10 cellular contexts compared by ENCODE assay signal in the genomic region with DNA sequence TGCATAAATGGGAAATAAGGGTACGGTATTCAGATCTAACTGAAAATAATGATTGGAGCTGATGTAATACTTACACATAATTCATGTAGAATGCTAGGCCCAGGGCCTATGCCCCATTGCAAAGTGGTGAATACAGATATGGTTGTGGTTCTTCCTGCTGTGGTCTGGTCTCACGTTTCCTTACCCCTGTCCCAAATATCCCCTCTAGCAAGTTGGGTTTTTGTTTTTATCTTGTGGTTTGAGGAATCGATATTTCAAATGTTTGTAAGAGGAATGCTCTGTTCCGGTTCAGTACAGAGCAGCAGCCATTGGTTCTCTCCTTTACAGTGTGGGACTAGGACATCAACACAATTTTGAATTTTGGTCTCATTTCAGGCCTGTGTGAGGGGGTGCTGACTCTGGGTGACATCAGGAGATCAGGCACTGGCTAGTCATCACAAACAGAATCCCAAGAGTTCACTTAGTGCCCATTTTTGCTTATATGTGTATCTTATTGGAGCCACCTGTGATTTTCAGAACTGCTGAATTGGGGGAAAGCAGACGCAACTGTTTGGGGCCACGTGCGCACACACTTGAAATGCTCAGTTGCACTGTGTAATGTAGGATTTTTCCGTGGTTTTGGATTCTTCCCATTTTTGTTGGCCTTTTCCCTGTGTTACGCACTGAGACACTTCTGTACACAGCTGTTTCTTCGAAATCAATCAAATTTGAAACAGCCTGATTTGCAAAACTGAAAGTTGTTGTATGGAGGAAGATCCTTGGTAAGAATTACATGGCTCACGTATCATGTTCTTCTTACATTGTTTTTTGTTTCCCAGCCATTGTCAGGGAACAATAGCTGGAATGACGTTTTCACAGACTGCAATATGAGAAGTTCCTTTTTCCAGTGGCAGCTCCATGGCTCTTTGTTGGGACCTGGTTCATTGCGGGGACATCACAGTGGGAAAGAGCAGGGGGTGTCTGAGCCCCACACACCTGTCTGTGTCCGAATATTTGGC. TPM values are rescaled to one million over a fixed set of nuclear protein-coding genes. Genes with fewer than 3 reads are reported as not detected.
DNase-seq lines count a peak whose midpoint lies in the region; ATAC-seq and TF ChIP-seq lines count a peak whose summit lies in the region.
"Had no signal": no experiment of that assay in that cellular context is flagged by ENCODE, and none has a peak within 500 bp of the region (broad histone marks: within the 10 kb centered on the region; RNA-seq: fewer than 3 reads in every experiment).

No MANE protein-coding gene starts in this region.

- H3K27ac ChIP-seq in angular gyrus (ENCODE audit: low read depth, low read length): peak overlapping the region; percentile 87
- peak overlapping the region; percentile 68 for H3K27ac ChIP-seq in substantia nigra (ENCODE audit: low read depth, low read length, poor library complexity, severe bottlenecking)
- H3K27ac ChIP-seq in WERI-Rb-1: no peak overlapping the region

- H3K27me3 ChIP-seq in WERI-Rb-1 (ENCODE audit: insufficient read depth, low read depth, severe bottlenecking): no peaks in the 10 kb centered on the region
- H3K27me3 ChIP-seq: tibial nerve had no signal

- peaks cover 36% of the 10 kb centered on the region for H3K36me3 ChIP-seq in WERI-Rb-1
- H3K36me3 ChIP-seq: tibial nerve had no signal

- H3K4me1 Mint-ChIP-seq in activated naive CD4-positive, alpha-beta T cell treated with anti-CD3 and anti-CD28 coated beads for 36 hours (ENCODE audit: low read depth): no peaks in the 10 kb centered on the region

- H3K4me3 Mint-ChIP-seq in activated naive CD4-positive, alpha-beta T cell treated with anti-CD3 and anti-CD28 coated beads for 36 hours: no peak overlapping the region

- intact Hi-C loops in activated naive CD4-positive, alpha-beta T cell treated with anti-CD3 and anti-CD28 coated beads for 36 hours (cut with micrococcal nuclease): no loop called here

- no peaks in the 10 kb centered on the region for H3K9me3 ChIP-seq in WERI-Rb-1 (ENCODE audit: severe bottlenecking)

- TF ChIP-seq CTCF in WERI-Rb-1 (IDR thresholded peaks at IDR 0.05; ENCODE audit: low read depth, low read length): no peak

- DNase-seq in NCI-H510A treated with DMSO at 0.1 percent for 48 hours (lab: John Stamatoyannopoulos, UW) (peak; percentile 37), NCI-H510A (lab: John Stamatoyannopoulos, UW) (no peak), left kidney (ENCODE audit: low read depth, low spot score) (peak; percentile 35), substantia nigra (lab: John Stamatoyannopoulos, UW) (peak in 7 of 49 donors; percentile 10 to 74 (median 28)), WERI-Rb-1 (no peak)
- DNase-seq in activated naive CD4-positive, alpha-beta T cell treated with anti-CD3 and anti-CD28 coated beads for 36 hours: no peak
- DNase-seq: T-helper 9 cell had no signal

- CTCF ChIA-PET in activated naive CD4-positive, alpha-beta T cell treated with anti-CD3 and anti-CD28 coated beads for 36 hours (lab: Charles Lee): no interaction called here

- no peaks in the 10 kb centered on the region for H3K9me3 Mint-ChIP-seq in activated naive CD4-positive, alpha-beta T cell treated with anti-CD3 and anti-CD28 coated beads for 36 hours

- no peak overlapping the region for H3K27ac Mint-ChIP-seq in activated naive CD4-positive, alpha-beta T cell treated with anti-CD3 and anti-CD28 coated beads for 36 hours

- H3K36me3 Mint-ChIP-seq in activated naive CD4-positive, alpha-beta T cell treated with anti-CD3 and anti-CD28 coated beads for 36 hours (ENCODE audit: low read depth): no peaks in the 10 kb centered on the region

- ATAC-seq in GM19351 (IDR thresholded peaks at IDR 0.05; ENCODE audit: unreplicated experiment): no peak

- peaks cover 11% of the 10 kb centered on the region for H3K27me3 Mint-ChIP-seq in activated naive CD4-positive, alpha-beta T cell treated with anti-CD3 and anti-CD28 coated beads for 36 hours (ENCODE audit: low read depth)

- H3K4me3 ChIP-seq in WERI-Rb-1 (ENCODE audit: low read depth, low read length): no peak overlapping the region
- H3K4me3 ChIP-seq: tibial nerve had no signal

RNA-seq across cellular contexts. Expression of a gene that starts 8.6 kb away (rescaled TPM):
- total RNA-seq in activated naive CD4-positive, alpha-beta T cell treated with anti-CD3 and anti-CD28 coated beads for 36 hours: under 1 TPM; 0.42 to 0.64 TPM

Comparison
In these comparisons a context has a peak if more than half of its experiments do, and no peak if none do; other contexts are left out.
1. DNase-seq: peak in NCI-H510A treated with DMSO at 0.1 percent for 48 hours (single experiment) and left kidney (single experiment); none in NCI-H510A (single experiment), activated naive CD4-positive, alpha-beta T cell treated with anti-CD3 and anti-CD28 coated beads for 36 hours (single experiment) and WERI-Rb-1 (single experiment).